18 cellular contexts compared by ENCODE assay signal in genomic region chr7:131943616-131944015, GRCh38.
"Had no signal": no experiment of that assay in that cellular context is flagged by ENCODE, and none has a peak within 500 bp of the region (broad histone marks: within the 10 kb centered on the region; RNA-seq: fewer than 3 reads in every experiment).

No MANE protein-coding gene starts in this region.

- H3K27ac ChIP-seq: coronary artery, lower lobe of right lung, neural progenitor cell, prostate gland, thoracic aorta, tibial nerve, upper lobe of left lung had no signal

- H3K36me3 ChIP-seq: lower lobe of right lung, neural progenitor cell, prostate gland, thoracic aorta, tibial nerve, upper lobe of left lung had no signal

- H3K27ac Mint-ChIP-seq: natural killer cell treated with Interleukin-12 subunit alpha and Interleukin-12 subunit beta and Interleukin-15 and Interleukin-18, amount 100 ng/mL, for 72 hours; neural progenitor cell; stimulated activated naive B cell treated with anti-CD40 and anti-IgM and Interleukin-4, amounts not matched to agents 10 μg/mL and 1 μg/mL and 100 μg/mL, for 72 hours; stimulated activated naive CD8-positive, alpha-beta T cell treated with anti-CD3 and anti-CD28 coated beads, Interleukin-15, Interleukin-2, amounts not matched to agents 100 ng/mL and 50 ng/mL, for 24 hours had no signal

- DNase-seq: dermis blood vessel endothelial cell; effector memory CD4-positive, alpha-beta T cell; erythroblast; left ventricle myocardium superior; lower lobe of right lung; right cardiac atrium; small intestine; stimulated activated CD4-positive, alpha-beta T cell treated with anti-CD3 and anti-CD28 coated beads, Interleukin-15, amount 100 ng/mL, for 24 hours; stimulated activated CD4-positive, alpha-beta T cell treated with anti-CD3 and anti-CD28 coated beads, Interleukin-2, amount 100 ng/mL, for 48 hours; stimulated activated naive B cell treated with anti-CD40 and anti-IgM and Interleukin-4, amounts not matched to agents 10 μg/mL and 1 μg/mL and 100 μg/mL, for 72 hours; upper lobe of left lung had no signal

- H3K36me3 Mint-ChIP-seq: natural killer cell treated with Interleukin-12 subunit alpha and Interleukin-12 subunit beta and Interleukin-15 and Interleukin-18, amount 100 ng/mL, for 72 hours; neural progenitor cell had no signal

- H3K4me2 ChIP-seq: neural progenitor cell had no signal

- H3K4me3 ChIP-seq: coronary artery, lower lobe of right lung, neural progenitor cell, prostate gland, thoracic aorta, tibial nerve, upper lobe of left lung had no signal

- H3K4me3 Mint-ChIP-seq: natural killer cell treated with Interleukin-12 subunit alpha and Interleukin-12 subunit beta and Interleukin-15 and Interleukin-18, amount 100 ng/mL, for 72 hours; stimulated activated naive B cell treated with anti-CD40 and anti-IgM and Interleukin-4, amounts not matched to agents 10 μg/mL and 1 μg/mL and 100 μg/mL, for 72 hours; stimulated activated naive CD8-positive, alpha-beta T cell treated with anti-CD3 and anti-CD28 coated beads, Interleukin-15, Interleukin-2, amounts not matched to agents 100 ng/mL and 50 ng/mL, for 24 hours had no signal

- H3K4me1 ChIP-seq: prostate gland had no signal

- H3K9me3 ChIP-seq: lower lobe of right lung, prostate gland, thoracic aorta, tibial nerve, upper lobe of left lung had no signal

- H2AFZ ChIP-seq: neural progenitor cell had no signal

- H3K9me3 Mint-ChIP-seq: natural killer cell treated with Interleukin-12 subunit alpha and Interleukin-12 subunit beta and Interleukin-15 and Interleukin-18, amount 100 ng/mL, for 72 hours; stimulated activated naive CD8-positive, alpha-beta T cell treated with anti-CD3 and anti-CD28 coated beads, Interleukin-15, Interleukin-2, amounts not matched to agents 100 ng/mL and 50 ng/mL, for 24 hours had no signal

- H3K9ac ChIP-seq: neural progenitor cell had no signal

- ATAC-seq: left ventricle myocardium superior; lower lobe of right lung; natural killer cell treated with Interleukin-12 subunit alpha and Interleukin-12 subunit beta and Interleukin-15 and Interleukin-18, amount 100 ng/mL, for 72 hours; right cardiac atrium; stimulated activated naive B cell treated with anti-CD40 and anti-IgM and Interleukin-4, amounts not matched to agents 10 μg/mL and 1 μg/mL and 100 μg/mL, for 72 hours had no signal
